Comparison of ENCODE assay signal across 24 cellular contexts in genomic region chrX:18945488-18945887, GRCh38.
"Had no signal": no experiment of that assay in that cellular context is flagged by ENCODE, and none has a peak within 500 bp of the region (broad histone marks: within the 10 kb centered on the region; RNA-seq: fewer than 3 reads in every experiment).

No MANE protein-coding gene starts in this region.

- H3K36me3 ChIP-seq: uterus had no signal

- H3K4me2 ChIP-seq: hepatocyte, smooth muscle cell had no signal

- H3K27ac Mint-ChIP-seq: naive thymus-derived CD8-positive, alpha-beta T cell; stimulated activated memory B cell treated with anti-CD40 and anti-IgM and Interleukin-4, amounts not matched to agents 10 μg/mL and 1 μg/mL and 100 μg/mL, for 72 hours; type B pancreatic cell had no signal

- H3K9ac ChIP-seq: parathyroid adenoma had no signal

- H3K27ac ChIP-seq: heart right ventricle, hepatocyte, left lung, lower lobe of right lung, parathyroid adenoma, psoas muscle, right lobe of liver, testis, tibial artery, uterus had no signal

- H3K4me3 Mint-ChIP-seq: naive thymus-derived CD8-positive, alpha-beta T cell; stimulated activated memory B cell treated with anti-CD40 and anti-IgM and Interleukin-4, amounts not matched to agents 10 μg/mL and 1 μg/mL and 100 μg/mL, for 72 hours; stimulated activated naive CD8-positive, alpha-beta T cell treated with anti-CD3 and anti-CD28 coated beads, Interleukin-15, amount 100 ng/mL, for 72 hours; type B pancreatic cell had no signal

- H2AFZ ChIP-seq: hepatocyte, parathyroid adenoma had no signal

- H3K4me1 Mint-ChIP-seq: stimulated activated memory B cell treated with anti-CD40 and anti-IgM and Interleukin-4, amounts not matched to agents 10 μg/mL and 1 μg/mL and 100 μg/mL, for 72 hours; stimulated activated naive CD8-positive, alpha-beta T cell treated with anti-CD3 and anti-CD28 coated beads, Interleukin-15, amount 100 ng/mL, for 72 hours had no signal

- H3K9me3 Mint-ChIP-seq: naive thymus-derived CD8-positive, alpha-beta T cell; stimulated activated memory B cell treated with anti-CD40 and anti-IgM and Interleukin-4, amounts not matched to agents 10 μg/mL and 1 μg/mL and 100 μg/mL, for 72 hours; stimulated activated naive CD8-positive, alpha-beta T cell treated with anti-CD3 and anti-CD28 coated beads, Interleukin-15, amount 100 ng/mL, for 72 hours; type B pancreatic cell had no signal

- H3K27me3 Mint-ChIP-seq: naive thymus-derived CD8-positive, alpha-beta T cell; stimulated activated memory B cell treated with anti-CD40 and anti-IgM and Interleukin-4, amounts not matched to agents 10 μg/mL and 1 μg/mL and 100 μg/mL, for 72 hours; stimulated activated naive CD8-positive, alpha-beta T cell treated with anti-CD3 and anti-CD28 coated beads, Interleukin-15, amount 100 ng/mL, for 72 hours; type B pancreatic cell had no signal

- DNase-seq: heart right ventricle; kidney glomerular epithelial cell; left cardiac atrium; left lung; lower lobe of right lung; mammary epithelial cell; mesenchymal stem cell; naive thymus-derived CD8-positive, alpha-beta T cell; psoas muscle; right lobe of liver; stimulated activated CD4-positive, alpha-beta T cell treated with anti-CD3 and anti-CD28 coated beads, Interleukin-1b, Interleukin-23, amount 100 ng/mL, for 48 hours; stimulated activated CD4-positive, alpha-beta T cell treated with anti-CD3 and anti-CD28 coated beads, Interleukin-2, amount 100 ng/mL, for 48 hours; stimulated activated CD4-positive, alpha-beta T cell treated with anti-CD3 and anti-CD28 coated beads, Interleukin-4, amount 100 ng/mL, for 4 hours; stimulated activated CD8-positive, alpha-beta memory T cell treated with anti-CD3 and anti-CD28 coated beads, Interleukin-4, amount 100 ng/mL, for 48 hours; stimulated activated naive CD4-positive, alpha-beta T cell treated with Interleukin-2 at 50 U/mL for 16 hours; stimulated activated naive CD8-positive, alpha-beta T cell treated with anti-CD3 and anti-CD28 coated beads, Interleukin-15, amount 100 ng/mL, for 72 hours; testis; tibial artery; uterus had no signal

- H3K27me3 ChIP-seq: heart right ventricle, hepatocyte, left lung, right lobe of liver, testis, tibial artery, uterus had no signal

- H3K79me2 ChIP-seq: hepatocyte, parathyroid adenoma had no signal

- H3K9me3 ChIP-seq: heart right ventricle, left lung, lower lobe of right lung, psoas muscle, right lobe of liver, testis, tibial artery, uterus had no signal

- ATAC-seq: heart right ventricle; left cardiac atrium; left lung; lower lobe of right lung; naive thymus-derived CD8-positive, alpha-beta T cell; psoas muscle; stimulated activated memory B cell treated with anti-CD40 and anti-IgM and Interleukin-4, amounts not matched to agents 10 μg/mL and 1 μg/mL and 100 μg/mL, for 72 hours; stimulated activated naive CD8-positive, alpha-beta T cell treated with anti-CD3 and anti-CD28 coated beads, Interleukin-15, amount 100 ng/mL, for 72 hours had no signal

- H3K4me1 ChIP-seq: heart right ventricle, left lung, lower lobe of right lung, parathyroid adenoma, psoas muscle, right lobe of liver, testis, tibial artery, uterus had no signal

- H3K4me3 ChIP-seq: heart right ventricle, hepatocyte, left lung, lower lobe of right lung, psoas muscle, right lobe of liver, smooth muscle cell, testis, tibial artery, uterus had no signal
